Comparison of ENCODE assay signal across 13 cellular contexts in genomic region chr11:44351006-44351660, GRCh38. TPM values are rescaled to one million over a fixed set of nuclear protein-coding genes. Genes with fewer than 3 reads are reported as not detected.
A peak's percentile ranks its signal among the peaks of the same experiment; 100 is the strongest.
DNase-seq lines count a peak whose midpoint lies in the region; ATAC-seq, FAIRE-seq and TF ChIP-seq lines count a peak whose summit lies in the region.
"Had no signal": no experiment of that assay in that cellular context is flagged by ENCODE, and none has a peak within 500 bp of the region (broad histone marks: within the 10 kb centered on the region; RNA-seq: fewer than 3 reads in every experiment).

No MANE protein-coding gene starts in this region.

- FAIRE-seq in GM12891 (lab: Jason Lieb, UNC), result peak; percentile 66
- FAIRE-seq: keratinocyte had no signal

- no peaks in the 10 kb centered on the region for H3K79me2 ChIP-seq in OCI-LY7 (ENCODE audit: insufficient read depth, low read depth, low read length)
- H3K79me2 ChIP-seq: parathyroid adenoma had no signal

- no TSS peak for BruUV-seq in OCI-LY7 (replicated peaks; lab: Mats Ljungman, UMichigan)

- no peak for TF ChIP-seq POLR2A in GM12891 (IDR thresholded peaks at IDR 0.05; ENCODE audit: low read depth, low read length)

- POLR2A ChIA-PET in OCI-LY7 (lab: Charles Lee), result no interaction called here

- DNase-seq in GM12891 (ENCODE audit: insufficient read length, low spot score), result no peak
- peak; percentile 41 for DNase-seq in OCI-LY7 (ENCODE audit: low spot score)
- no peak for DNase-seq in endothelial cell (ENCODE audit: low spot score)
- no peak for DNase-seq in KBM-7
- no peak for DNase-seq in activated CD8-positive, alpha-beta memory T cell treated with anti-CD3 and anti-CD28 coated beads, Interleukin-2, amount 10 ng/mL, durations not matched to agents 7 days and 5 days
- no peak for DNase-seq in putamen (ENCODE audit: low spot score)
- DNase-seq: activated CD8-positive, alpha-beta memory T cell treated with anti-CD3 and anti-CD28 coated beads, Interleukin-2, amount 50 U/mL, for 48 hours; NCI-H524 treated with DMSO at 0.1 percent for 48 hours had no signal

- H3K4me1 Mint-ChIP-seq in endothelial cell (ENCODE audit: unreplicated experiment), result no peaks in the 10 kb centered on the region
- H3K4me1 Mint-ChIP-seq in activated CD8-positive, alpha-beta memory T cell treated with anti-CD3 and anti-CD28 coated beads, Interleukin-2, amount 10 ng/mL, durations not matched to agents 7 days and 5 days, result no peaks in the 10 kb centered on the region

- peak overlapping the region; percentile 53 for H3K4me2 ChIP-seq in OCI-LY7 (ENCODE audit: low read length)

- H3K9me3 ChIP-seq in OCI-LY7 (ENCODE audit: low read length), result no peaks in the 10 kb centered on the region

- H3K27ac ChIP-seq in OCI-LY7 (ENCODE audit: low read depth, low read length, poor library complexity, severe bottlenecking), result no peak overlapping the region
- H3K27ac ChIP-seq: parathyroid adenoma had no signal

- no peaks in the 10 kb centered on the region for H3K9me3 Mint-ChIP-seq in endothelial cell (ENCODE audit: unreplicated experiment)
- no peaks in the 10 kb centered on the region for H3K9me3 Mint-ChIP-seq in activated CD8-positive, alpha-beta memory T cell treated with anti-CD3 and anti-CD28 coated beads, Interleukin-2, amount 10 ng/mL, durations not matched to agents 7 days and 5 days (ENCODE audit: low read depth)
- H3K9me3 Mint-ChIP-seq: T-helper 1 cell treated with Interleukin-12 subunit alpha and Interleukin-12 subunit beta and Interleukin-4 antibody, amounts not matched to agents 30 μg/mL and 1 μg/mL, for 36 hours had no signal

- no peak overlapping the region for H3K4me3 Mint-ChIP-seq in endothelial cell (ENCODE audit: unreplicated experiment)
- H3K4me3 Mint-ChIP-seq in activated CD8-positive, alpha-beta memory T cell treated with anti-CD3 and anti-CD28 coated beads, Interleukin-2, amount 10 ng/mL, durations not matched to agents 7 days and 5 days, result no peak overlapping the region
- H3K4me3 Mint-ChIP-seq: T-helper 1 cell treated with Interleukin-12 subunit alpha and Interleukin-12 subunit beta and Interleukin-4 antibody, amounts not matched to agents 30 μg/mL and 1 μg/mL, for 36 hours had no signal

- H3K9me2 ChIP-seq in OCI-LY7 (ENCODE audit: insufficient read depth, low read length), result no peaks in the 10 kb centered on the region

- ATAC-seq in GM19455 (IDR thresholded peaks at IDR 0.05; ENCODE audit: unreplicated experiment), result peak; percentile 63
- ATAC-seq in HG03039 (IDR thresholded peaks at IDR 0.05; ENCODE audit: unreplicated experiment), result peak; percentile 63
- ATAC-seq in activated CD8-positive, alpha-beta memory T cell treated with anti-CD3 and anti-CD28 coated beads, Interleukin-2, amount 10 ng/mL, durations not matched to agents 7 days and 5 days, result no peak

- TF ChIP-seq CTCF in OCI-LY7 (conservative IDR thresholded peaks at IDR 0.05; ENCODE audit: low read length) (no peak), endothelial cell (IDR thresholded peaks at IDR 0.05; ENCODE audit: unreplicated experiment) (no peak)

- in situ Hi-C loops in KBM-7 (cut with MboI; ENCODE audit: low pct_unique_long_range_greater_than_20kb, low sequenced_read_pairs), result no loop called here

- CTCF ChIA-PET in OCI-LY7 (lab: Charles Lee; ENCODE audit: unreplicated experiment), result no interaction called here
- CTCF ChIA-PET in activated CD8-positive, alpha-beta memory T cell treated with anti-CD3 and anti-CD28 coated beads, Interleukin-2, amount 10 ng/mL, durations not matched to agents 7 days and 5 days (lab: Charles Lee), result no interaction called here

- peaks cover 2% of the 10 kb centered on the region for H3K27me3 Mint-ChIP-seq in endothelial cell (ENCODE audit: unreplicated experiment)
- peaks cover 26% of the 10 kb centered on the region for H3K27me3 Mint-ChIP-seq in activated CD8-positive, alpha-beta memory T cell treated with anti-CD3 and anti-CD28 coated beads, Interleukin-2, amount 10 ng/mL, durations not matched to agents 7 days and 5 days

- H2AFZ ChIP-seq in OCI-LY7 (ENCODE audit: low read length), result no peak overlapping the region
- H2AFZ ChIP-seq: parathyroid adenoma had no signal

- no peaks in the 10 kb centered on the region for H3K36me3 Mint-ChIP-seq in endothelial cell (ENCODE audit: low read depth, unreplicated experiment)
- H3K36me3 Mint-ChIP-seq in activated CD8-positive, alpha-beta memory T cell treated with anti-CD3 and anti-CD28 coated beads, Interleukin-2, amount 10 ng/mL, durations not matched to agents 7 days and 5 days, result no peaks in the 10 kb centered on the region

- no peaks in the 10 kb centered on the region for H4K20me1 ChIP-seq in OCI-LY7 (ENCODE audit: insufficient read depth, low read length)

- no peaks in the 10 kb centered on the region for H3K36me3 ChIP-seq in OCI-LY7 (ENCODE audit: insufficient read depth, low read length)

- H3K4me1 ChIP-seq in OCI-LY7 (ENCODE audit: insufficient read depth, low read length, poor library complexity, severe bottlenecking), result peaks cover 19% of the 10 kb centered on the region
- H3K4me1 ChIP-seq: parathyroid adenoma had no signal

- no peak overlapping the region for H3K4me3 ChIP-seq in OCI-LY7 (ENCODE audit: low read depth, low read length, poor library complexity, severe bottlenecking)

- H3K27ac Mint-ChIP-seq in endothelial cell (ENCODE audit: unreplicated experiment), result no peak overlapping the region
- no peak overlapping the region for H3K27ac Mint-ChIP-seq in activated CD8-positive, alpha-beta memory T cell treated with anti-CD3 and anti-CD28 coated beads, Interleukin-2, amount 10 ng/mL, durations not matched to agents 7 days and 5 days
- H3K27ac Mint-ChIP-seq: T-helper 1 cell treated with Interleukin-12 subunit alpha and Interleukin-12 subunit beta and Interleukin-4 antibody, amounts not matched to agents 30 μg/mL and 1 μg/mL, for 36 hours had no signal

- intact Hi-C loops in OCI-LY7 (cut with micrococcal nuclease; ENCODE audit: unreplicated experiment), result no loop called here

TF ChIP-seq in GM12891, 5 proteins besides CTCF, POLR2A, EP300 and RAD21:
- TF ChIP-seq POU2F2 (IDR thresholded peaks at IDR 0.05; ENCODE audit: low read depth, low read length) (peak; percentile 56), POLR2AphosphoS5 (IDR thresholded peaks at IDR 0.05; ENCODE audit: low read depth, low read length) (no peak), SPI1 (IDR thresholded peaks at IDR 0.05; ENCODE audit: low read depth, low read length) (peak; percentile 97)
TF ChIP-seq in GM12891: peak in this region for 2.

RNA-seq across cellular contexts. Expression of gene ALX4, which starts 41.2 kb away (rescaled TPM):
- not detected for polyA plus RNA-seq in GM12891 (2012; ENCODE audit: low read depth, missing spikeins)
- not detected in 2 replicates for total RNA-seq in OCI-LY7 (2014; rRNA removed; shearing (Covaris generic))
- total RNA-seq in OCI-LY7 (2022) (not detected in 2 replicates), endothelial cell (ENCODE audit: unreplicated experiment) (not detected)
- total RNA-seq in activated CD8-positive, alpha-beta memory T cell treated with anti-CD3 and anti-CD28 coated beads, Interleukin-2, amount 10 ng/mL, durations not matched to agents 7 days and 5 days, result not detected
- polyA plus RNA-seq: keratinocyte had no signal
